18 cellular contexts compared by ENCODE assay signal in the genomic region with DNA sequence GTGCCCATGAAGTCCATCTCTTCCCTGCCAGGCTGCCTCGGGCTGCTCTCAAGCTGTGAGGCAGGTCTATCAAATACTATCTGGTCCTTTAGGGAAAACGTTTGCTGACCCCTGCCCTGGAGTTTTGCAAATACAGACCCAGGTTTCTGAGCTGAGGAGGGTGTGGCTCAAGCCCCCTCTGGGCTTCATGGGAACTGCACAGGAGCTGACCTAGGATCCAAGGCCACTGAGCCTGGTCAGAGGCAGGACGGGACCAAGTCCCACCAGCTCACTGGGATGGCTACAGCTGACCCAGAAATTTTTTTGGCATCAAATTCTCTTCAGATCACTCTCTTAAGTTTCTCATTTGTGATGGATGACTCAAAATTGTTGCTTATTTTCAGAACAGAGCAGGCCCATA. TPM values are rescaled to one million over a fixed set of nuclear protein-coding genes. Genes with fewer than 3 reads are reported as not detected.
A peak's percentile ranks its signal among the peaks of the same experiment; 100 is the strongest.
DNase-seq lines count a peak whose midpoint lies in the region; ATAC-seq and TF ChIP-seq lines count a peak whose summit lies in the region.
"Had no signal": no experiment of that assay in that cellular context is flagged by ENCODE, and none has a peak within 500 bp of the region (broad histone marks: within the 10 kb centered on the region; RNA-seq: fewer than 3 reads in every experiment).

No MANE protein-coding gene starts in this region.

- H3K36me3 Mint-ChIP-seq in activated T-cell treated with anti-CD3 and anti-CD28 coated beads, Interleukin-2, amount 50 U/mL, for 4 hours (ENCODE audit: insufficient read depth): peaks cover 4% of the 10 kb centered on the region

- H3K27me3 ChIP-seq in foreskin keratinocyte (no peaks in the 10 kb centered on the region), tibial nerve (no peaks in the 10 kb centered on the region)
- H3K27me3 ChIP-seq: adrenal gland, gastroesophageal sphincter, upper lobe of right lung had no signal

- peak; percentile 52 for ATAC-seq in foreskin keratinocyte
- ATAC-seq in activated T-cell treated with anti-CD3 and anti-CD28 coated beads, Interleukin-2, amount 50 U/mL, for 4 hours: no peak
- ATAC-seq: activated T-cell treated with anti-CD3 and anti-CD28 coated beads, Interleukin-2, amount 50 U/mL, for 72 hours; gastroesophageal sphincter; upper lobe of right lung had no signal

- no peak overlapping the region for H3K4me3 Mint-ChIP-seq in activated T-cell treated with anti-CD3 and anti-CD28 coated beads, Interleukin-2, amount 50 U/mL, for 4 hours
- H3K4me3 Mint-ChIP-seq: activated T-cell treated with anti-CD3 and anti-CD28 coated beads, Interleukin-2, amount 50 U/mL, for 72 hours; T-helper 1 cell treated with Interleukin-12 subunit alpha and Interleukin-12 subunit beta and Interleukin-4 antibody, amounts not matched to agents 30 μg/mL and 1 μg/mL, for 36 hours had no signal

- H3K9me3 ChIP-seq in tibial nerve: no peaks in the 10 kb centered on the region
- H3K9me3 ChIP-seq: adrenal gland, gastroesophageal sphincter, upper lobe of right lung had no signal

- H3K4me3 ChIP-seq in GM12864 (ENCODE audit: low read depth, low read length) (no peak overlapping the region), tibial nerve (no peak overlapping the region)
- H3K4me3 ChIP-seq: adrenal gland, gastroesophageal sphincter, upper lobe of right lung had no signal

- 63 to 77% methylated on average over 3 of the region's 3 CpGs for WGBS in tibial nerve, 2 donors

- H3K9me3 Mint-ChIP-seq in activated T-cell treated with anti-CD3 and anti-CD28 coated beads, Interleukin-2, amount 50 U/mL, for 4 hours: no peaks in the 10 kb centered on the region
- H3K9me3 Mint-ChIP-seq: activated T-cell treated with anti-CD3 and anti-CD28 coated beads, Interleukin-2, amount 50 U/mL, for 72 hours; T-helper 1 cell treated with Interleukin-12 subunit alpha and Interleukin-12 subunit beta and Interleukin-4 antibody, amounts not matched to agents 30 μg/mL and 1 μg/mL, for 36 hours had no signal

- TF ChIP-seq POLR2A in tibial nerve (IDR thresholded peaks at IDR 0.05): no peak

- H3K27ac ChIP-seq in 22Rv1 (no peak overlapping the region), foreskin keratinocyte (no peak overlapping the region), tibial nerve (no peak overlapping the region)
- H3K27ac ChIP-seq: adrenal gland, gastroesophageal sphincter, upper lobe of right lung had no signal

- TF ChIP-seq CTCF in 22Rv1 (IDR thresholded peaks at IDR 0.05) (0 out of 2 replicates have a peak, but pooled peaks have one; percentile 8), GM12864 (IDR thresholded peaks at IDR 0.05; ENCODE audit: low read depth, low read length, missing control alignments) (peak; percentile 27), foreskin keratinocyte (conservative IDR thresholded peaks at IDR 0.05) (no peak), tibial nerve (IDR thresholded peaks at IDR 0.05) (peak in 1 of 5 experiments; percentile 9)

- peaks cover 19% of the 10 kb centered on the region for H3K4me1 Mint-ChIP-seq in activated T-cell treated with anti-CD3 and anti-CD28 coated beads, Interleukin-2, amount 50 U/mL, for 4 hours (ENCODE audit: low read depth)

- H3K4me1 ChIP-seq in foreskin keratinocyte (no peaks in the 10 kb centered on the region), tibial nerve (peaks cover 0 to 47% (median 23%) of the 10 kb centered on the region in 4 donors)

- DNase-seq in GM12864 (ENCODE audit: low read depth) (no peak), SK-N-DZ (ENCODE audit: low spot score) (peak; percentile 25), foreskin keratinocyte (no peak), NCI-H146 (lab: John Stamatoyannopoulos, UW) (no peak), NCI-H2029 (lab: John Stamatoyannopoulos, UW) (no peak), tibial nerve (ENCODE audit: low spot score in 2 of 2) (no peak)
- no peak for DNase-seq in activated T-cell treated with anti-CD3 and anti-CD28 coated beads, Interleukin-2, amount 50 U/mL, for 4 hours
- DNase-seq: activated CD4-positive, alpha-beta T cell treated with anti-CD3 and anti-CD28 coated beads for 1 hour; activated T-cell treated with anti-CD3 and anti-CD28 coated beads, Interleukin-2, amount 50 U/mL, for 72 hours; dermis blood vessel endothelial cell; EL; islet precursor cell; NCI-H1048; upper lobe of right lung had no signal

- peaks cover 2% of the 10 kb centered on the region for H3K27me3 Mint-ChIP-seq in activated T-cell treated with anti-CD3 and anti-CD28 coated beads, Interleukin-2, amount 50 U/mL, for 4 hours (ENCODE audit: low read depth)

- H3K36me3 ChIP-seq in tibial nerve: no peaks in the 10 kb centered on the region
- H3K36me3 ChIP-seq: adrenal gland, gastroesophageal sphincter, upper lobe of right lung had no signal

- TF ChIP-seq EP300 in tibial nerve (IDR thresholded peaks at IDR 0.05): no peak

RNA-seq across cellular contexts. Expression of a gene that starts 14.1 kb away (rescaled TPM):
- 18.9 and 25.6 TPM in 2 replicates for polyA plus RNA-seq in SK-N-DZ (2014; cell fraction: cytosol; rRNA removed)
- polyA plus RNA-seq in SK-N-DZ (2014; cell fraction: nucleus; rRNA removed): 14.5 and 25.3 TPM in 2 replicates
- total RNA-seq in foreskin keratinocyte: 11.7 and 14.6 TPM in 2 replicates
- polyA plus RNA-seq in foreskin keratinocyte: 5.9 and 8.2 TPM in 2 replicates
- 10 to 100 TPM; 31.4 to 63.0 (median 45.5) TPM for total RNA-seq in tibial nerve
- 1 to 10 TPM; 3.0 to 4.3 (median 4.0) TPM for total RNA-seq in activated T-cell treated with anti-CD3 and anti-CD28 coated beads, Interleukin-2, amount 50 U/mL, for 4 hours
